ENCODE assay signal across 1 cellular context in genomic region chr11:2480067-2480873, GRCh38.
TF ChIP-seq lines count a peak whose summit lies in the region.

No MANE protein-coding gene starts in this region.

TF ChIP-seq in K562, 482 proteins besides CTCF, POLR2A, EP300 and RAD21:
- peak; percentile 73 for TF ChIP-seq ZNF707 (CRISPR knock-in tag; conservative IDR thresholded peaks at IDR 0.05)
